In the genomic region with DNA sequence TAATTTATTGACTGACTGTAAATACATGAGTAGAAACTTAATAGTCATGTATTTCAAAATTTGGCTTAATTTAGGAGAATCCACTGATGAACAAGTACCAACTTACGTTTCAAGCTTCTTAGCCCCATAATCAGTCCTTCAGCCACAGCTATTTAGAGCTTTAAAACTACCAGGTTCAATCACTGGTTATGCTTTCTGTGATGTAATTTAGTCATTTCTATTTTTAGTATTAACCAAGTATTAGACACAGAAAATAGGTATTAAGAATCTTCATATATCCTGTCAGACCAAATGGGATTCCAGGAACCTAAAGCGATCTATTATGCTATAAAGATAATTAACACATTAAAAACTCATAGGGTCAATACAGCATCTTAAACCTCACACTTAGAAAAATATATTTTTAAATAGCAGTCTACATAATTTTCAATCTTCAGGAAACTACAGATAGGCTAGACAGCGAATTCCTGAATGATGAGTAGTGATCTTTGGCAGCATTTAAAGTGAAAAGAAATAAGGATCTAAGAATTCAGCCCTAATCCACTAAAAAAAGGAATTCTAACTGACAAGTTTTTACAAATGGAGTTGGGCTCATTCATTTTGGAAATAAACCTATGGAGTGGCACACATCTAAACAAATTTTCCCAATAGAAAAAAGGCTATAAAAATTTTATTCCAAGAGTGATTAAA, we compare ENCODE assay signal across 12 cellular contexts. TPM values are rescaled to one million over a fixed set of nuclear protein-coding genes. Genes with fewer than 3 reads are reported as not detected.
DNase-seq lines count a peak whose midpoint lies in the region; ATAC-seq and TF ChIP-seq lines count a peak whose summit lies in the region.
"Had no signal": no experiment of that assay in that cellular context is flagged by ENCODE, and none has a peak within 500 bp of the region (broad histone marks: within the 10 kb centered on the region; RNA-seq: fewer than 3 reads in every experiment).

No MANE protein-coding gene starts in this region.

- H3K27me3 ChIP-seq in AG04450 (ENCODE audit: control insufficient read depth, insufficient read depth, low read length): no peaks in the 10 kb centered on the region
- no peaks in the 10 kb centered on the region for H3K27me3 ChIP-seq in GM23248 (replicated peaks; ENCODE audit: insufficient read depth)
- H3K27me3 ChIP-seq in SK-N-SH (ENCODE audit: insufficient read depth): no peaks in the 10 kb centered on the region
- H3K27me3 ChIP-seq in hepatocyte: no peaks in the 10 kb centered on the region
- H3K27me3 ChIP-seq: vagina had no signal

- peaks cover 50% of the 10 kb centered on the region for H3F3A ChIP-seq in GM23248 (ENCODE audit: insufficient read depth)
- H3F3A ChIP-seq in SK-N-SH (replicated peaks; ENCODE audit: insufficient read depth): peaks cover 40% of the 10 kb centered on the region

- 68 to 71% methylated on average over 3 of the region's 3 CpGs for WGBS in GM23248 (ENCODE audit: low coverage in 1 of 2, low lambda C conversion rate in 2 of 2, missing lambda C conversion rate in 2 of 2), 2 experiments
- 46% methylated on average over 3 of the region's 3 CpGs for WGBS in SK-N-SH (ENCODE audit: low lambda C conversion rate)
- WGBS in hepatocyte (ENCODE audit: low lambda C conversion rate, missing lambda C conversion rate): 86% methylated on average over 3 of the region's 3 CpGs

- POLR2A ChIA-PET in AG04450 (lab: Yijun Ruan, JAX): no interaction called here
- POLR2A ChIA-PET in SK-N-SH (lab: Yijun Ruan, JAX): no interaction called here

- H3K9me3 ChIP-seq in AG04450 (ENCODE audit: control insufficient read depth, insufficient read depth, low read length) (no peaks in the 10 kb centered on the region), GM23248 (ENCODE audit: low read depth) (no peaks in the 10 kb centered on the region), SK-N-SH (no peaks in the 10 kb centered on the region), hepatocyte (ENCODE audit: low read depth) (no peaks in the 10 kb centered on the region)
- H3K9me3 ChIP-seq: mucosa of descending colon, vagina had no signal

- in situ Hi-C loops in GM23248 (cut with MboI): no loop called here

- ATAC-seq in HG02571 (IDR thresholded peaks at IDR 0.05; ENCODE audit: unreplicated experiment): no peak

- H3K27ac ChIP-seq in AG04450 (ENCODE audit: low read depth, low read length) (peak overlapping the region; percentile 12), GM23248 (peak overlapping the region; percentile 55), SK-N-SH (ENCODE audit: low read depth in 2 of 2, low read length in 1 of 2) (peak overlapping the region; percentile 65 to 74), hepatocyte (peak overlapping the region; percentile 86)
- H3K27ac ChIP-seq: C4-2B, vagina had no signal

- peak; percentile 21 for DNase-seq in AG04450 (ENCODE audit: low read depth, low spot score)
- DNase-seq in GM23248: peak; percentile 71
- no peak for DNase-seq in SK-N-SH
- no peak for DNase-seq in hepatocyte (ENCODE audit: low spot score)
- no peak for DNase-seq in putamen (ENCODE audit: low spot score)
- no peak for DNase-seq in NCI-H1694 (lab: John Stamatoyannopoulos, UW)
- no peak for DNase-seq in C1 segment of cervical spinal cord (lab: John Stamatoyannopoulos, UW)
- DNase-seq: mucosa of descending colon had no signal

- TF ChIP-seq EP300 in SK-N-SH (IDR thresholded peaks at IDR 0.05; ENCODE audit: borderline replicate concordance in 1 of 2, low read depth in 1 of 2, low read length in 1 of 2): no peak

- H3K79me2 ChIP-seq in GM23248 (ENCODE audit: insufficient read depth): 0 out of 2 replicates have a peak, but pooled peaks cover 2% of the 10 kb centered on the region
- no peaks in the 10 kb centered on the region for H3K79me2 ChIP-seq in SK-N-SH (ENCODE audit: insufficient read depth)
- no peaks in the 10 kb centered on the region for H3K79me2 ChIP-seq in hepatocyte

- TF ChIP-seq CTCF in AG04450 (IDR thresholded peaks at IDR 0.05; ENCODE audit: low read depth, low read length) (no peak), SK-N-SH (IDR thresholded peaks at IDR 0.05) (no peak), hepatocyte (IDR thresholded peaks at IDR 0.05; ENCODE audit: poor library complexity) (no peak)

- H3K9me2 ChIP-seq in GM23248 (ENCODE audit: insufficient read depth) (no peaks in the 10 kb centered on the region), SK-N-SH (no peaks in the 10 kb centered on the region), hepatocyte (replicated peaks; ENCODE audit: insufficient read depth) (no peaks in the 10 kb centered on the region)

- H3K9ac ChIP-seq in GM23248: no peak overlapping the region
- peak overlapping the region; percentile 43; the same call in 1 of the 2 replicates for H3K9ac ChIP-seq in SK-N-SH

- no peak overlapping the region for H3K4me3 ChIP-seq in AG04450 (ENCODE audit: low read depth, low read length)
- H3K4me3 ChIP-seq in GM23248: 0 out of 2 replicates have a peak overlapping the region, but pooled peaks have one; percentile 13
- no peak overlapping the region; a peak in 1 of 4 replicates for H3K4me3 ChIP-seq in SK-N-SH (ENCODE audit: low read depth in 2 of 2, low read length in 1 of 2)
- no peak overlapping the region for H3K4me3 ChIP-seq in hepatocyte
- H3K4me3 ChIP-seq: mucosa of descending colon, vagina had no signal

- peaks cover 40% of the 10 kb centered on the region for H3K36me3 ChIP-seq in GM23248 (ENCODE audit: low read depth)
- peaks cover 74 to 78% of the 10 kb centered on the region in 2 experiments for H3K36me3 ChIP-seq in SK-N-SH (replicated peaks in 1 of 2; ENCODE audit: control insufficient read depth in 1 of 2, insufficient read depth in 2 of 2, low read length in 1 of 2)
- H3K36me3 ChIP-seq in hepatocyte (replicated peaks; ENCODE audit: insufficient read depth, low read depth): peaks cover under 1% of the 10 kb centered on the region

- no peaks in the 10 kb centered on the region; the same call in 1 of the 2 replicates for H4K20me1 ChIP-seq in GM23248 (ENCODE audit: insufficient read depth)
- no peaks in the 10 kb centered on the region; the same call in 1 of the 2 replicates for H4K20me1 ChIP-seq in SK-N-SH (ENCODE audit: insufficient read depth)
- no peaks in the 10 kb centered on the region for H4K20me1 ChIP-seq in hepatocyte (ENCODE audit: insufficient read depth, poor library complexity, severe bottlenecking)

- CTCF ChIA-PET in AG04450 (lab: Charles Lee): no interaction called here
- CTCF ChIA-PET in SK-N-SH (lab: Yijun Ruan, JAX): interaction anchor here (1.3 kb wide), 1 partner anchor 10 kb away, joined by 3 read pairs; no protein-coding TSS in a partner anchor

- H2AFZ ChIP-seq in GM23248 (no peak overlapping the region), SK-N-SH (ENCODE audit: low read depth) (no peak overlapping the region), hepatocyte (no peak overlapping the region)

- TF ChIP-seq RAD21 in SK-N-SH (IDR thresholded peaks at IDR 0.05; ENCODE audit: low read length): no peak

- H3K4me1 ChIP-seq in GM23248 (ENCODE audit: insufficient read depth): peaks cover 39% of the 10 kb centered on the region
- H3K4me1 ChIP-seq in SK-N-SH (ENCODE audit: control insufficient read depth in 1 of 2, insufficient read depth in 2 of 2, low read depth in 1 of 2, low read length in 1 of 2): peaks cover 9 to 18% of the 10 kb centered on the region in 2 experiments
- peaks cover 29% of the 10 kb centered on the region for H3K4me1 ChIP-seq in hepatocyte (ENCODE audit: insufficient read depth)

- peak overlapping the region; percentile 24 for H3K4me2 ChIP-seq in GM23248 (ENCODE audit: unreplicated experiment)
- H3K4me2 ChIP-seq in SK-N-SH: peak overlapping the region; percentile 58; the same call in 1 of the 2 replicates
- H3K4me2 ChIP-seq in hepatocyte: peak overlapping the region; percentile 50

TF ChIP-seq in SK-N-SH, 30 proteins besides CTCF, POLR2A, EP300 and RAD21 (continues in another document):
- TF ChIP-seq NFIC (IDR thresholded peaks at IDR 0.05; ENCODE audit: borderline replicate concordance): peak; percentile 65; the same call in 1 of the 2 replicates
- TF ChIP-seq, protein P1, sequence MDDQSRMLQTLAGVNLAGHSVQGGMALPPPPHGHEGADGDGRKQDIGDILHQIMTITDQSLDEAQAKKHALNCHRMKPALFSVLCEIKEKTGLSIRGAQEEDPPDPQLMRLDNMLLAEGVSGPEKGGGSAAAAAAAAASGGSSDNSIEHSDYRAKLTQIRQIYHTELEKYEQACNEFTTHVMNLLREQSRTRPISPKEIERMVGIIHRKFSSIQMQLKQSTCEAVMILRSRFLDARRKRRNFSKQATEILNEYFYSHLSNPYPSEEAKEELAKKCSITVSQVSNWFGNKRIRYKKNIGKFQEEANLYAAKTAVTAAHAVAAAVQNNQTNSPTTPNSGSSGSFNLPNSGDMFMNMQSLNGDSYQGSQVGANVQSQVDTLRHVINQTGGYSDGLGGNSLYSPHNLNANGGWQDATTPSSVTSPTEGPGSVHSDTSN (IDR thresholded peaks at IDR 0.05): peak; percentile 44

RNA-seq across cellular contexts. Expression of a gene that starts 51.5 kb away (rescaled TPM):
- polyA plus RNA-seq in AG04450 (2011; rRNA removed): 99.8 and 102 TPM in 2 replicates
- 129 and 147 TPM in 2 replicates for polyA minus RNA-seq in AG04450 (2011; rRNA and poly(A)+ RNA removed)
- 70.0 and 70.1 TPM in 2 replicates for total RNA-seq in GM23248 (2014; rRNA removed; shearing (Covaris generic))
- polyA plus RNA-seq in GM23248 (2016; fragmentation: Nextera tagmentation; extraction: Ambion mirVana): 65.6 and 67.9 TPM in 2 replicates
- 61.5 and 79.0 TPM in 2 replicates for polyA plus RNA-seq in SK-N-SH (2012; rRNA removed)
- 63.6 and 69.0 TPM in 2 replicates for polyA plus RNA-seq in SK-N-SH (2012; cell fraction: cytosol; rRNA removed)
- polyA plus RNA-seq in SK-N-SH (2012; cell fraction: nucleus; rRNA removed): 72.5 and 106 TPM in 2 replicates
- 68.4 and 77.5 TPM in 2 replicates for total RNA-seq in hepatocyte
- polyA plus RNA-seq in hepatocyte: 39.9 and 44.0 TPM in 2 replicates

RNA-seq across cellular contexts. Expression of a gene that starts 59.6 kb away (rescaled TPM):
- polyA plus RNA-seq in AG04450 (2011; rRNA removed): 15.8 and 16.0 TPM in 2 replicates
- 22.0 and 23.8 TPM in 2 replicates for polyA minus RNA-seq in AG04450 (2011; rRNA and poly(A)+ RNA removed)
- 13.3 and 21.2 TPM in 2 replicates for total RNA-seq in GM23248 (2014; rRNA removed; shearing (Covaris generic))
- polyA plus RNA-seq in GM23248 (2016; fragmentation: Nextera tagmentation; extraction: Ambion mirVana): 5.7 and 7.8 TPM in 2 replicates
- 5.6 and 6.5 TPM in 2 replicates for polyA plus RNA-seq in SK-N-SH (2012; rRNA removed)
- 4.8 and 5.2 TPM in 2 replicates for polyA plus RNA-seq in SK-N-SH (2012; cell fraction: cytosol; rRNA removed)
- 11.9 and 15.9 TPM in 2 replicates for polyA plus RNA-seq in SK-N-SH (2012; cell fraction: nucleus; rRNA removed)
- total RNA-seq in hepatocyte: 15.1 and 16.3 TPM in 2 replicates
- 8.1 and 12.7 TPM in 2 replicates for polyA plus RNA-seq in hepatocyte
- total RNA-seq: T-helper 1 cell treated with Interleukin-12 subunit alpha and Interleukin-12 subunit beta and Interleukin-4 antibody, amounts not matched to agents 30 ng/mL and 1 ng/mL, for 36 hours had no signal

Comparison
In these comparisons a context has a peak if more than half of its experiments do, and no peak if none do; other contexts are left out.
1. DNase-seq: peak in AG04450 (single experiment) and GM23248 (single experiment); none in SK-N-SH (single experiment), hepatocyte (single experiment), putamen (single experiment), NCI-H1694 (single experiment) and C1 segment of cervical spinal cord (0 of 14).
2. H3K27ac ChIP-seq: peak in every context shown above with its lines; median percentile 86 in hepatocyte; 70 in SK-N-SH; 55 in GM23248; 12 in AG04450.
3. Peak in every context shown above with its lines, with median percentiles within 50 percentile points of each other: H3K4me2 ChIP-seq.